Comparison of ENCODE assay signal across 9 cellular contexts in genomic region chr7:18520450-18521235, GRCh38. TPM values are rescaled to one million over a fixed set of nuclear protein-coding genes. Genes with fewer than 3 reads are reported as not detected.
A peak's percentile ranks its signal among the peaks of the same experiment; 100 is the strongest.
DNase-seq lines count a peak whose midpoint lies in the region; ATAC-seq, FAIRE-seq and TF ChIP-seq lines count a peak whose summit lies in the region.
"Had no signal": no experiment of that assay in that cellular context is flagged by ENCODE, and none has a peak within 500 bp of the region (broad histone marks: within the 10 kb centered on the region; RNA-seq: fewer than 3 reads in every experiment).

No MANE protein-coding gene starts in this region.

- H3K27me3 ChIP-seq in SU-DHL-6 (ENCODE audit: low read length) (no peaks in the 10 kb centered on the region), skeletal muscle tissue (ENCODE audit: control insufficient read depth in 3 of 3, insufficient read depth in 3 of 3, low read length in 3 of 3) (no peaks in the 10 kb centered on the region), adrenal gland (no peaks in the 10 kb centered on the region), pancreas (no peaks in the 10 kb centered on the region)

- H3K9me3 ChIP-seq in SU-DHL-6 (ENCODE audit: insufficient read depth, low read length), result no peaks in the 10 kb centered on the region
- no peaks in the 10 kb centered on the region for H3K9me3 ChIP-seq in skeletal muscle tissue (ENCODE audit: control insufficient read depth in 3 of 3, low read length in 3 of 3)
- no peaks in the 10 kb centered on the region for H3K9me3 ChIP-seq in adrenal gland (replicated peaks in 1 of 3)
- peaks cover 0 to 3% (median 0%) of the 10 kb centered on the region in 4 donors for H3K9me3 ChIP-seq in pancreas

- no peaks in the 10 kb centered on the region for H3K9me2 ChIP-seq in SU-DHL-6 (replicated peaks; ENCODE audit: insufficient read depth, low read length)

- peak; percentile 16 for DNase-seq in DMS 273 (lab: John Stamatoyannopoulos, UW; ENCODE audit: unreplicated experiment)
- DNase-seq in DMS 273 treated with DMSO at 0.1 percent for 48 hours (lab: John Stamatoyannopoulos, UW), result no peak
- DNase-seq in GOT3 (lab: John Stamatoyannopoulos, UW), result no peak
- no peak for DNase-seq in adrenal gland
- DNase-seq in pancreas, result no peak

- H3K36me3 ChIP-seq in SU-DHL-6 (ENCODE audit: low read length), result no peaks in the 10 kb centered on the region
- no peaks in the 10 kb centered on the region for H3K36me3 ChIP-seq in skeletal muscle tissue (ENCODE audit: control insufficient read depth in 3 of 3, insufficient read depth in 3 of 3, low read length in 3 of 3)
- H3K36me3 ChIP-seq in adrenal gland (replicated peaks in 1 of 2), result no peaks in the 10 kb centered on the region
- no peaks in the 10 kb centered on the region for H3K36me3 ChIP-seq in pancreas

- no peak for FAIRE-seq in pancreas (lab: Jason Lieb, UNC)

- H3K4me3 ChIP-seq in SU-DHL-6 (ENCODE audit: insufficient read depth, low read length, poor library complexity, severe bottlenecking), result peak overlapping the region; percentile 1
- peak overlapping the region; percentile 6 to 41 (median 33) for H3K4me3 ChIP-seq in skeletal muscle tissue (ENCODE audit: low read length in 3 of 3)
- no peak overlapping the region for H3K4me3 ChIP-seq in adrenal gland
- no peak overlapping the region for H3K4me3 ChIP-seq in pancreas

- H3K4me1 ChIP-seq in skeletal muscle tissue (ENCODE audit: control insufficient read depth in 3 of 3, insufficient read depth in 3 of 3, low read length in 3 of 3) (peaks cover 8 to 10% (median 9%) of the 10 kb centered on the region in 3 donors), adrenal gland (replicated peaks in 1 of 2) (no peaks in the 10 kb centered on the region), pancreas (no peaks in the 10 kb centered on the region)

- 53 to 61% (median 54%) methylated on average over 5 of the region's 5 CpGs for WGBS in adrenal gland, 4 donors
- WGBS in pancreas, 2 donors, result 57 to 58% methylated on average over 5 of the region's 5 CpGs

- 0 out of 2 replicates have a peak, but pooled peaks cover 9% of the 10 kb centered on the region for H3F3A ChIP-seq in SU-DHL-6 (ENCODE audit: insufficient read depth)

- peak overlapping the region; percentile 44 for H3K4me2 ChIP-seq in SU-DHL-6 (ENCODE audit: low read depth, low read length, poor library complexity, severe bottlenecking)

- peak overlapping the region; percentile 89 for H3K27ac ChIP-seq in SU-DHL-6 (ENCODE audit: low read depth, low read length)
- peak overlapping the region; percentile 79 for H3K27ac ChIP-seq in skeletal muscle tissue (ENCODE audit: low read depth, low read length)
- no peak overlapping the region for H3K27ac ChIP-seq in adrenal gland
- H3K27ac ChIP-seq in pancreas, result no peak overlapping the region
- H3K27ac ChIP-seq: 22Rv1 had no signal

- H4K20me1 ChIP-seq in SU-DHL-6 (ENCODE audit: low read depth, low read length), result no peaks in the 10 kb centered on the region

- peak; percentile 54 for ATAC-seq in HG03045 (IDR thresholded peaks at IDR 0.05; ENCODE audit: unreplicated experiment)
- ATAC-seq in pancreas, result no peak

- intact Hi-C loops in adrenal gland (cut with DNase I) (no loop called here), pancreas (cut with DNase I) (no loop called here)

- no peak for TF ChIP-seq POLR2A in adrenal gland (IDR thresholded peaks at IDR 0.05)

- H3K9ac ChIP-seq in SU-DHL-6 (ENCODE audit: low read length) (peak overlapping the region; percentile 33), skeletal muscle tissue (ENCODE audit: low read depth in 1 of 3, low read length in 3 of 3) (peak overlapping the region; percentile 38 to 47 (median 40))

- no peaks in the 10 kb centered on the region for H3K79me2 ChIP-seq in SU-DHL-6 (ENCODE audit: insufficient read depth, low read length)

- H2AFZ ChIP-seq in SU-DHL-6 (ENCODE audit: low read depth, low read length, severe bottlenecking), result no peak overlapping the region

- TF ChIP-seq CTCF in SU-DHL-6 (IDR thresholded peaks at IDR 0.05; ENCODE audit: insufficient read depth, low read length, poor library complexity, severe bottlenecking), result no peak
- no peak for TF ChIP-seq CTCF in adrenal gland (IDR thresholded peaks at IDR 0.05)
- TF ChIP-seq CTCF in pancreas (IDR thresholded peaks at IDR 0.05), result no peak

RNA-seq across cellular contexts. Expression of gene HDAC9, which starts 25.1 kb away (rescaled TPM):
- total RNA-seq in skeletal muscle tissue, result 52.7 TPM
- 10 to 100 TPM in 3 of 8 donors, 1 to 10 TPM in 5; 2.6 to 23.1 (median 6.1) TPM for total RNA-seq in adrenal gland
- 1 to 10 TPM; 2.7 to 8.1 (median 7.7) TPM for polyA plus RNA-seq in adrenal gland
- 10 to 100 TPM in 1 of 6 donors, 1 to 10 TPM in 5; 1.3 to 12.3 (median 3.5) TPM for total RNA-seq in pancreas
- polyA plus RNA-seq in pancreas, result 1 to 10 TPM; 1.5 to 4.8 TPM

Comparison
In these comparisons a context has a peak if more than half of its experiments do, and no peak if none do; other contexts are left out.
1. H3K27ac ChIP-seq: peak in SU-DHL-6 (single experiment) and skeletal muscle tissue (single experiment); none in adrenal gland (0 of 5) and pancreas (0 of 4).
2. H3K4me3 ChIP-seq: peak in SU-DHL-6 (single experiment) and skeletal muscle tissue (3 of 3); none in adrenal gland (0 of 4) and pancreas (0 of 4).